In genomic region chr18:45958730-45959129, GRCh38 we compare ENCODE assay signal across 27 cellular contexts. TPM values are rescaled to one million over a fixed set of nuclear protein-coding genes. Genes with fewer than 3 reads are reported as not detected.
A peak's percentile ranks its signal among the peaks of the same experiment; 100 is the strongest.
DNase-seq lines count a peak whose midpoint lies in the region; ATAC-seq and TF ChIP-seq lines count a peak whose summit lies in the region.
"Had no signal": no experiment of that assay in that cellular context is flagged by ENCODE, and none has a peak within 500 bp of the region (broad histone marks: within the 10 kb centered on the region; RNA-seq: fewer than 3 reads in every experiment).

No MANE protein-coding gene starts in this region.

- H3K27ac ChIP-seq in SK-N-SH (ENCODE audit: low read depth in 2 of 2, low read length in 1 of 2) (peak overlapping the region in 1 of 2 experiments; percentile 86; a peak in 2 of 4 replicates), osteoblast (ENCODE audit: low read depth, low read length) (peak overlapping the region; percentile 91)
- H3K27ac ChIP-seq: 22Rv1, ovary, tibial nerve had no signal

- H3K9me3 ChIP-seq in SK-N-SH = no peaks in the 10 kb centered on the region
- peaks cover 3% of the 10 kb centered on the region; the same call in 1 of the 2 replicates for H3K9me3 ChIP-seq in MG63
- no peaks in the 10 kb centered on the region for H3K9me3 ChIP-seq in osteoblast (ENCODE audit: low read depth, low read length)
- H3K9me3 ChIP-seq: HAP-1, ovary, tibial nerve had no signal

- H3K36me3 ChIP-seq in SK-N-SH (replicated peaks in 1 of 2; ENCODE audit: control insufficient read depth in 1 of 2, insufficient read depth in 2 of 2, low read length in 1 of 2) (peaks cover 8 to 36% of the 10 kb centered on the region in 2 experiments), MG63 (peaks cover 71% of the 10 kb centered on the region), osteoblast (ENCODE audit: insufficient read depth, low read length) (peaks cover 29% of the 10 kb centered on the region)
- H3K36me3 ChIP-seq: ovary had no signal

- no peak for TF ChIP-seq CTCF in SK-N-SH (IDR thresholded peaks at IDR 0.05)
- TF ChIP-seq CTCF in osteoblast (IDR thresholded peaks at IDR 0.05; ENCODE audit: extremely low read depth, low read depth, low read length) = no peak

- POLR2A ChIA-PET in SK-N-SH (lab: Yijun Ruan, JAX) = interaction anchor here (0.6 kb wide), 1 partner anchor 176 kb away, joined by 3 read pairs; no protein-coding TSS in a partner anchor

- H4K20me1 ChIP-seq in SK-N-SH (ENCODE audit: insufficient read depth) (no peaks in the 10 kb centered on the region), osteoblast (ENCODE audit: insufficient read depth, low read length) (no peaks in the 10 kb centered on the region)

- no peaks in the 10 kb centered on the region for H3K27me3 ChIP-seq in SK-N-SH (ENCODE audit: insufficient read depth)
- no peaks in the 10 kb centered on the region for H3K27me3 ChIP-seq in MG63
- no peaks in the 10 kb centered on the region for H3K27me3 ChIP-seq in osteoblast (ENCODE audit: insufficient read depth, low read length)
- H3K27me3 ChIP-seq: ovary, tibial nerve had no signal

- no peak for DNase-seq in SK-N-SH
- DNase-seq in MG63 = peak; percentile 52
- DNase-seq in effector memory CD8-positive, alpha-beta T cell = no peak
- no peak for DNase-seq in osteoblast (ENCODE audit: insufficient read length, low spot score, missing footprints)
- no peak for DNase-seq in NCI-H526 treated with DMSO at 0.1 percent for 48 hours (lab: John Stamatoyannopoulos, UW)
- DNase-seq in activated T-helper 2 cell treated with anti-CD3 and anti-CD28 coated beads, Interferon-gamma antibody, Interleukin-2, Interleukin-4, amounts not matched to agents 10 μg/mL and 5 μg/mL and 100 μg/mL, durations not matched to agents 14 hours and 24 hours and 36 hours (ENCODE audit: low spot score) = no peak
- DNase-seq: activated CD8-positive, alpha-beta T cell treated with anti-CD3 and anti-CD28 coated beads, Interleukin-2, amount 10 ng/mL, durations not matched to agents 7 days and 5 days; activated gamma-delta T cell; activated naive CD8-positive, alpha-beta T cell treated with anti-CD3 and anti-CD28 coated beads, Interleukin-2, amount 50 U/mL, for 24 hours; CD8-positive, alpha-beta T cell; islet precursor cell; natural killer cell; NCI-H1105; NCI-H2029 treated with DMSO at 0.1 percent for 48 hours; NCI-H345; NCI-H748 treated with DMSO at 0.1 percent for 48 hours; ovary; retina; stimulated activated CD4-positive, alpha-beta T cell treated with anti-CD3 and anti-CD28 coated beads, Interleukin-1b, Interleukin-23, amount 100 ng/mL, for 48 hours; stimulated activated CD8-positive, alpha-beta memory T cell treated with anti-CD3 and anti-CD28 coated beads, Interleukin-4, amount 100 ng/mL, for 48 hours had no signal

- peak overlapping the region in 1 of 2 donors; percentile 62 for H3K27ac Mint-ChIP-seq in effector memory CD8-positive, alpha-beta T cell
- H3K27ac Mint-ChIP-seq in activated T-helper 2 cell treated with anti-CD3 and anti-CD28 coated beads, Interferon-gamma antibody, Interleukin-2, Interleukin-4, amounts not matched to agents 10 μg/mL and 5 μg/mL and 100 μg/mL, durations not matched to agents 14 hours and 24 hours and 36 hours = no peak overlapping the region
- H3K27ac Mint-ChIP-seq: activated CD8-positive, alpha-beta T cell treated with anti-CD3 and anti-CD28 coated beads, Interleukin-2, amount 10 ng/mL, durations not matched to agents 7 days and 5 days; activated naive CD8-positive, alpha-beta T cell treated with anti-CD3 and anti-CD28 coated beads, Interleukin-2, amount 50 U/mL, for 24 hours had no signal

- TF ChIP-seq EP300 in SK-N-SH (IDR thresholded peaks at IDR 0.05; ENCODE audit: borderline replicate concordance in 1 of 2, low read depth in 1 of 2, low read length in 1 of 2) = no peak; a peak in 1 of 4 replicates

- H2AFZ ChIP-seq in SK-N-SH (ENCODE audit: low read depth) (no peak overlapping the region), osteoblast (ENCODE audit: low read length) (no peak overlapping the region)

- no peaks in the 10 kb centered on the region for H3K9me2 ChIP-seq in SK-N-SH

- no peaks in the 10 kb centered on the region for H3K9me3 Mint-ChIP-seq in effector memory CD8-positive, alpha-beta T cell
- no peaks in the 10 kb centered on the region for H3K9me3 Mint-ChIP-seq in activated T-helper 2 cell treated with anti-CD3 and anti-CD28 coated beads, Interferon-gamma antibody, Interleukin-2, Interleukin-4, amounts not matched to agents 10 μg/mL and 5 μg/mL and 100 μg/mL, durations not matched to agents 14 hours and 24 hours and 36 hours
- H3K9me3 Mint-ChIP-seq: activated naive CD8-positive, alpha-beta T cell treated with anti-CD3 and anti-CD28 coated beads, Interleukin-2, amount 50 U/mL, for 24 hours; CD8-positive, alpha-beta T cell; natural killer cell had no signal

- H3F3A ChIP-seq in SK-N-SH (replicated peaks; ENCODE audit: insufficient read depth) = peaks cover 83% of the 10 kb centered on the region

- peaks cover 0 to 80% of the 10 kb centered on the region in 2 experiments; a peak in 3 of 4 replicates for H3K4me1 ChIP-seq in SK-N-SH (ENCODE audit: control insufficient read depth in 1 of 2, insufficient read depth in 2 of 2, low read depth in 1 of 2, low read length in 1 of 2)
- peaks cover 92% of the 10 kb centered on the region for H3K4me1 ChIP-seq in osteoblast (ENCODE audit: insufficient read depth, low read length)
- H3K4me1 ChIP-seq: HAP-1 had no signal

- peaks cover 82% of the 10 kb centered on the region for H3K79me2 ChIP-seq in SK-N-SH (ENCODE audit: insufficient read depth)
- peaks cover 68% of the 10 kb centered on the region for H3K79me2 ChIP-seq in osteoblast (ENCODE audit: insufficient read depth, low read length)

- intact Hi-C loops in activated T-helper 2 cell treated with anti-CD3 and anti-CD28 coated beads, Interferon-gamma antibody, Interleukin-2, Interleukin-4, amounts not matched to agents 10 μg/mL and 5 μg/mL and 100 μg/mL, durations not matched to agents 14 hours and 24 hours and 36 hours (cut with micrococcal nuclease) = no loop called here

- TF ChIP-seq RAD21 in SK-N-SH (IDR thresholded peaks at IDR 0.05; ENCODE audit: low read length) = no peak

- H3K4me3 ChIP-seq in SK-N-SH (ENCODE audit: low read depth in 2 of 2, low read length in 1 of 2) (no peak overlapping the region), MG63 (no peak overlapping the region), osteoblast (ENCODE audit: insufficient read depth, low read length) (no peak overlapping the region)
- H3K4me3 ChIP-seq: HAP-1, ovary, smooth muscle cell, tibial nerve had no signal

- H3K9ac ChIP-seq in SK-N-SH = no peak overlapping the region

- H3K27me3 Mint-ChIP-seq in effector memory CD8-positive, alpha-beta T cell = no peaks in the 10 kb centered on the region
- no peaks in the 10 kb centered on the region for H3K27me3 Mint-ChIP-seq in activated T-helper 2 cell treated with anti-CD3 and anti-CD28 coated beads, Interferon-gamma antibody, Interleukin-2, Interleukin-4, amounts not matched to agents 10 μg/mL and 5 μg/mL and 100 μg/mL, durations not matched to agents 14 hours and 24 hours and 36 hours (ENCODE audit: low read depth)
- H3K27me3 Mint-ChIP-seq: activated naive CD8-positive, alpha-beta T cell treated with anti-CD3 and anti-CD28 coated beads, Interleukin-2, amount 50 U/mL, for 24 hours had no signal

- H3K36me3 Mint-ChIP-seq in effector memory CD8-positive, alpha-beta T cell (ENCODE audit: insufficient read depth) = peaks cover 45% of the 10 kb centered on the region
- peaks cover 42% of the 10 kb centered on the region for H3K36me3 Mint-ChIP-seq in activated T-helper 2 cell treated with anti-CD3 and anti-CD28 coated beads, Interferon-gamma antibody, Interleukin-2, Interleukin-4, amounts not matched to agents 10 μg/mL and 5 μg/mL and 100 μg/mL, durations not matched to agents 14 hours and 24 hours and 36 hours (ENCODE audit: low read depth)

- H3K4me1 Mint-ChIP-seq in effector memory CD8-positive, alpha-beta T cell (ENCODE audit: low read depth in 2 of 2) = peaks cover 41 to 54% of the 10 kb centered on the region in 2 donors
- H3K4me1 Mint-ChIP-seq in activated T-helper 2 cell treated with anti-CD3 and anti-CD28 coated beads, Interferon-gamma antibody, Interleukin-2, Interleukin-4, amounts not matched to agents 10 μg/mL and 5 μg/mL and 100 μg/mL, durations not matched to agents 14 hours and 24 hours and 36 hours (ENCODE audit: low read depth) = peaks cover 38% of the 10 kb centered on the region

- no peak for ATAC-seq in SK-N-SH treated with all-trans-retinoic acid at 6 μM for 48 hours
- ATAC-seq in effector memory CD8-positive, alpha-beta T cell (replicated peaks) = no peak
- ATAC-seq in HG02938 (IDR thresholded peaks at IDR 0.05; ENCODE audit: unreplicated experiment) = no peak
- ATAC-seq: activated CD8-positive, alpha-beta T cell treated with anti-CD3 and anti-CD28 coated beads, Interleukin-2, amount 10 ng/mL, durations not matched to agents 7 days and 5 days; activated naive CD8-positive, alpha-beta T cell treated with anti-CD3 and anti-CD28 coated beads, Interleukin-2, amount 50 U/mL, for 24 hours; CD8-positive, alpha-beta T cell; HepG2; natural killer cell had no signal

- CTCF ChIA-PET in SK-N-SH (lab: Yijun Ruan, JAX) = no interaction called here

- peak overlapping the region; percentile 58 for H3K4me2 ChIP-seq in SK-N-SH
- no peak overlapping the region for H3K4me2 ChIP-seq in osteoblast (ENCODE audit: insufficient read depth, low read length)
- H3K4me2 ChIP-seq: smooth muscle cell had no signal

- peak overlapping the region; percentile 13 to 18 for H3K4me3 Mint-ChIP-seq in effector memory CD8-positive, alpha-beta T cell
- H3K4me3 Mint-ChIP-seq in activated T-helper 2 cell treated with anti-CD3 and anti-CD28 coated beads, Interferon-gamma antibody, Interleukin-2, Interleukin-4, amounts not matched to agents 10 μg/mL and 5 μg/mL and 100 μg/mL, durations not matched to agents 14 hours and 24 hours and 36 hours (ENCODE audit: low read depth) = no peak overlapping the region
- H3K4me3 Mint-ChIP-seq: activated CD8-positive, alpha-beta T cell treated with anti-CD3 and anti-CD28 coated beads, Interleukin-2, amount 10 ng/mL, durations not matched to agents 7 days and 5 days; activated naive CD8-positive, alpha-beta T cell treated with anti-CD3 and anti-CD28 coated beads, Interleukin-2, amount 50 U/mL, for 24 hours; CD8-positive, alpha-beta T cell had no signal

TF ChIP-seq in SK-N-SH, 30 proteins besides CTCF, POLR2A, EP300 and RAD21 (continues in another document):
- TF ChIP-seq RXRA (IDR thresholded peaks at IDR 0.05; ENCODE audit: borderline replicate concordance, low read depth) = peak; percentile 18; the same call in 1 of the 2 replicates

TF ChIP-seq in SK-N-SH treated with all-trans-retinoic acid at 6 μM for 48 hours, 23 proteins besides CTCF, POLR2A, EP300 and RAD21:
- no peak for TF ChIP-seq ZFP30 (CRISPR knock-in tag; IDR thresholded peaks at IDR 0.05)
- TF ChIP-seq ESRRG (CRISPR knock-in tag; IDR thresholded peaks at IDR 0.05) = no peak

RNA-seq across cellular contexts. Expression of gene EPG5, which starts 8.4 kb away (rescaled TPM):
- polyA plus RNA-seq in SK-N-SH (2012; rRNA removed) = 13.6 and 18.9 TPM in 2 replicates
- polyA plus RNA-seq in SK-N-SH (2012; cell fraction: cytosol; rRNA removed) = 10.1 and 12.6 TPM in 2 replicates
- 31.5 and 49.4 TPM in 2 replicates for polyA plus RNA-seq in SK-N-SH (2012; cell fraction: nucleus; rRNA removed)
- total RNA-seq in MG63 (2014; rRNA removed; shearing (Covaris generic); ENCODE audit: low replicate concordance) = 9.4 and 14.2 TPM in 2 replicates
- 94.8 and 96.4 TPM in 2 replicates for total RNA-seq in osteoblast
- 17.1 and 17.4 TPM in 2 replicates for total RNA-seq in activated T-helper 2 cell treated with anti-CD3 and anti-CD28 coated beads, Interferon-gamma antibody, Interleukin-2, Interleukin-4, amounts not matched to agents 10 μg/mL and 5 μg/mL and 100 μg/mL, durations not matched to agents 14 hours and 24 hours and 36 hours
